13 cellular contexts compared by ENCODE assay signal in genomic region chr12:4134833-4135597, GRCh38.
DNase-seq lines count a peak whose midpoint lies in the region; ATAC-seq and TF ChIP-seq lines count a peak whose summit lies in the region.
"Had no signal": no experiment of that assay in that cellular context is flagged by ENCODE, and none has a peak within 500 bp of the region (broad histone marks: within the 10 kb centered on the region; RNA-seq: fewer than 3 reads in every experiment).

No MANE protein-coding gene starts in this region.

- TF ChIP-seq CTCF in GM20000 (IDR thresholded peaks at IDR 0.05; ENCODE audit: extremely low read depth, missing control alignments) = no peak

- H3K27me3 Mint-ChIP-seq in stimulated activated naive CD8-positive, alpha-beta T cell treated with anti-CD3 and anti-CD28 coated beads, Interleukin-15, Interleukin-2, amounts not matched to agents 100 ng/mL and 50 ng/mL, for 24 hours = no peaks in the 10 kb centered on the region
- no peaks in the 10 kb centered on the region for H3K27me3 Mint-ChIP-seq in activated naive CD8-positive, alpha-beta T cell treated with anti-CD3 and anti-CD28 coated beads, Interleukin-2, amount 50 U/mL, for 24 hours

- H3K9me3 Mint-ChIP-seq in stimulated activated naive CD8-positive, alpha-beta T cell treated with anti-CD3 and anti-CD28 coated beads, Interleukin-15, Interleukin-2, amounts not matched to agents 100 ng/mL and 50 ng/mL, for 24 hours = peaks cover 4% of the 10 kb centered on the region
- H3K9me3 Mint-ChIP-seq in activated naive CD8-positive, alpha-beta T cell treated with anti-CD3 and anti-CD28 coated beads, Interleukin-2, amount 50 U/mL, for 24 hours = peaks cover 4% of the 10 kb centered on the region

- peaks cover 4% of the 10 kb centered on the region for H3K36me3 Mint-ChIP-seq in stimulated activated naive CD8-positive, alpha-beta T cell treated with anti-CD3 and anti-CD28 coated beads, Interleukin-15, Interleukin-2, amounts not matched to agents 100 ng/mL and 50 ng/mL, for 24 hours (ENCODE audit: low read depth)
- H3K36me3 Mint-ChIP-seq in activated naive CD8-positive, alpha-beta T cell treated with anti-CD3 and anti-CD28 coated beads, Interleukin-2, amount 50 U/mL, for 24 hours (ENCODE audit: low read depth) = peaks cover 8% of the 10 kb centered on the region

- ATAC-seq in stimulated activated naive CD8-positive, alpha-beta T cell treated with anti-CD3 and anti-CD28 coated beads, Interleukin-15, Interleukin-2, amounts not matched to agents 100 U/mL and 50 U/mL, for 24 hours = no peak
- no peak for ATAC-seq in activated naive CD8-positive, alpha-beta T cell treated with anti-CD3 and anti-CD28 coated beads, Interleukin-2, amount 50 U/mL, for 24 hours
- no peak for ATAC-seq in SK-N-SH treated with all-trans-retinoic acid at 6 μM for 48 hours
- no peak for ATAC-seq in HG03097 (IDR thresholded peaks at IDR 0.05; ENCODE audit: low FRiP score, unreplicated experiment)

- no peak for DNase-seq in stimulated activated naive CD8-positive, alpha-beta T cell treated with anti-CD3 and anti-CD28 coated beads, Interleukin-15, Interleukin-2, amounts not matched to agents 100 U/mL and 50 U/mL, for 24 hours
- DNase-seq in activated naive CD8-positive, alpha-beta T cell treated with anti-CD3 and anti-CD28 coated beads, Interleukin-2, amount 50 U/mL, for 24 hours = no peak
- DNase-seq in left kidney (ENCODE audit: low read depth, low spot score) (peak; percentile 48), GM20000 (ENCODE audit: low spot score) (no peak), OCI-M2 (lab: John Stamatoyannopoulos, UW; ENCODE audit: unreplicated experiment) (no peak)
- DNase-seq: brain microvascular endothelial cell, DMS53, NCI-H1092 treated with DMSO at 0.1 percent for 48 hours, NCI-H345, T1000 had no signal

- H3K27ac Mint-ChIP-seq in stimulated activated naive CD8-positive, alpha-beta T cell treated with anti-CD3 and anti-CD28 coated beads, Interleukin-15, Interleukin-2, amounts not matched to agents 100 ng/mL and 50 ng/mL, for 24 hours = peak overlapping the region; percentile 97
- H3K27ac Mint-ChIP-seq in activated naive CD8-positive, alpha-beta T cell treated with anti-CD3 and anti-CD28 coated beads, Interleukin-2, amount 50 U/mL, for 24 hours = peak overlapping the region; percentile 95

- H3K4me1 Mint-ChIP-seq in stimulated activated naive CD8-positive, alpha-beta T cell treated with anti-CD3 and anti-CD28 coated beads, Interleukin-15, Interleukin-2, amounts not matched to agents 100 ng/mL and 50 ng/mL, for 24 hours (ENCODE audit: low read depth) = peaks cover 58% of the 10 kb centered on the region
- H3K4me1 Mint-ChIP-seq in activated naive CD8-positive, alpha-beta T cell treated with anti-CD3 and anti-CD28 coated beads, Interleukin-2, amount 50 U/mL, for 24 hours = peaks cover 61% of the 10 kb centered on the region

- peak overlapping the region; percentile 40 for H3K4me3 Mint-ChIP-seq in stimulated activated naive CD8-positive, alpha-beta T cell treated with anti-CD3 and anti-CD28 coated beads, Interleukin-15, Interleukin-2, amounts not matched to agents 100 ng/mL and 50 ng/mL, for 24 hours
- no peak overlapping the region for H3K4me3 Mint-ChIP-seq in activated naive CD8-positive, alpha-beta T cell treated with anti-CD3 and anti-CD28 coated beads, Interleukin-2, amount 50 U/mL, for 24 hours

TF ChIP-seq in SK-N-SH treated with all-trans-retinoic acid at 6 μM for 48 hours, 23 proteins besides CTCF, POLR2A, EP300 and RAD21:
- TF ChIP-seq ZNF70 (CRISPR knock-in tag; IDR thresholded peaks at IDR 0.05) (no peak), ISL1 (CRISPR knock-in tag; IDR thresholded peaks at IDR 0.05) (no peak), RARB (CRISPR knock-in tag; IDR thresholded peaks at IDR 0.05) (no peak), ZFP3 (CRISPR knock-in tag; IDR thresholded peaks at IDR 0.05) (no peak), SNAI2 (CRISPR knock-in tag; IDR thresholded peaks at IDR 0.05) (no peak), PPARA (CRISPR knock-in tag; IDR thresholded peaks at IDR 0.05; ENCODE audit: borderline replicate concordance) (no peak), OSR1 (CRISPR knock-in tag; IDR thresholded peaks at IDR 0.05) (no peak), ZFP30 (CRISPR knock-in tag; IDR thresholded peaks at IDR 0.05) (no peak), ZNF8 (CRISPR knock-in tag; IDR thresholded peaks at IDR 0.05) (no peak), BACH2 (CRISPR knock-in tag; IDR thresholded peaks at IDR 0.05; ENCODE audit: borderline replicate concordance) (no peak), TOX (CRISPR knock-in tag; IDR thresholded peaks at IDR 0.05; ENCODE audit: borderline replicate concordance) (no peak), ESRRG (CRISPR knock-in tag; IDR thresholded peaks at IDR 0.05) (no peak), TSHZ2 (CRISPR knock-in tag; IDR thresholded peaks at IDR 0.05) (no peak), PATZ1 (CRISPR knock-in tag; IDR thresholded peaks at IDR 0.05; ENCODE audit: borderline replicate concordance) (no peak), TCF4 (CRISPR knock-in tag; IDR thresholded peaks at IDR 0.05; ENCODE audit: borderline replicate concordance) (no peak), ZC3H10 (CRISPR knock-in tag; IDR thresholded peaks at IDR 0.05) (no peak), ARNTL (CRISPR knock-in tag; IDR thresholded peaks at IDR 0.05; ENCODE audit: borderline replicate concordance, low read depth) (no peak), CSRNP3 (CRISPR knock-in tag; IDR thresholded peaks at IDR 0.05) (no peak)
